ENCODE assay signal across 10 cellular contexts in the genomic region with DNA sequence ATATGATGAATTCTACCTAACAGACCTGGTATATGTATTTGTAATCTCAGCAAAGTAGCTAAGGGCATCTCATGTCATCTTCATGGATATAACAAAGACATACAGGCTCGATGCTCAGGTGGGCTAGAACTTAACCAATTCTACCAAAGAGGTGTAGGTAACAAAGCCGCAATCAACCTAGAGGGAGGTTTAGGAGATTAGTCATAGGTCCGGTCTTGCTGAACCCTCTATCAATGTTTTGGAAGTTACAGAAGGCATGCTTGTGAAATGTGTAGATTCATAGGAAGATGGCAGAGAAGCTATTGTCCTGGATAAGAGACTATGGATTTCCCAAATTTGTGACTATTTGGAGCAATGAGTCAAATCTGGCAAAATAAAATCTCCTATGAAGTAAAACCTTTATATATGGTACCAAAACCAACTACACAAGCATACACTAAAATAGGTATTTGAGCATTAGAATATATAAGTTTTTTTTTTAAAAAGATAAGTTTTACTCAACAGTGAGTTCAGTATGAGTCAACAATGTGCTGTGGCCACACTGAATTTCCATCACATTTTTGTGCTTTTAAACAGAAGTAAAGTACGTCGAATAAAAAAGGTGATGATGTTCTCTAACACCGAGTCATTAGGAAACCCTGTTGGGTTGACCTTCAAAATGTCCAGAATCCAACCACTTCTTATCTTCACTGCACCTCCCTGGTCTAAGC. TPM values are rescaled to one million over a fixed set of nuclear protein-coding genes. Genes with fewer than 3 reads are reported as not detected.
DNase-seq lines count a peak whose midpoint lies in the region; ATAC-seq and TF ChIP-seq lines count a peak whose summit lies in the region.
"Had no signal": no experiment of that assay in that cellular context is flagged by ENCODE, and none has a peak within 500 bp of the region (broad histone marks: within the 10 kb centered on the region; RNA-seq: fewer than 3 reads in every experiment).

No MANE protein-coding gene starts in this region.

- H3K36me3 ChIP-seq in BLaER1, result 0 out of 2 replicates have a peak, but pooled peaks cover 8% of the 10 kb centered on the region
- H3K36me3 ChIP-seq in adipocyte (ENCODE audit: control insufficient read depth, insufficient read depth, low read length, severe bottlenecking), result peaks cover 4% of the 10 kb centered on the region
- 0 out of 2 replicates have a peak, but pooled peaks cover 4% of the 10 kb centered on the region for H3K36me3 ChIP-seq in HAP-1 (replicated peaks)

- no peak overlapping the region for H3K9ac ChIP-seq in BLaER1
- no peak overlapping the region for H3K9ac ChIP-seq in adipocyte (ENCODE audit: low read length)

- H3K4me3 ChIP-seq in BLaER1 (no peak overlapping the region), adipocyte (ENCODE audit: low read length) (no peak overlapping the region), HAP-1 (no peak overlapping the region)

- H3K27ac Mint-ChIP-seq in HFFc6, result peak overlapping the region; percentile 60
- peak overlapping the region in 6 of 10 donors; percentile 0 to 75 (median 27) for H3K27ac Mint-ChIP-seq in naive thymus-derived CD8-positive, alpha-beta T cell

- H3K36me3 Mint-ChIP-seq in HFFc6 (ENCODE audit: low read depth), result peaks cover 19% of the 10 kb centered on the region
- peaks cover 0 to 75% (median 4%) of the 10 kb centered on the region in 3 donors for H3K36me3 Mint-ChIP-seq in naive thymus-derived CD8-positive, alpha-beta T cell

- peaks cover 46% of the 10 kb centered on the region for H3K4me1 Mint-ChIP-seq in HFFc6 (ENCODE audit: low read depth)
- peaks cover 0 to 23% (median 1%) of the 10 kb centered on the region in 4 donors for H3K4me1 Mint-ChIP-seq in naive thymus-derived CD8-positive, alpha-beta T cell

- no peaks in the 10 kb centered on the region for H4K20me1 ChIP-seq in BLaER1

- H3K4me2 ChIP-seq in BLaER1, result peak overlapping the region; percentile 60; the same call in 1 of the 2 replicates

- POLR2A ChIA-PET in naive thymus-derived CD8-positive, alpha-beta T cell (lab: Charles Lee), result no interaction called here

- peak; percentile 43 for DNase-seq in HFFc6
- DNase-seq in adipocyte (ENCODE audit: low read depth), result peak; percentile 30
- DNase-seq in naive thymus-derived CD8-positive, alpha-beta T cell, result no peak
- no peak for DNase-seq in caudate nucleus (lab: John Stamatoyannopoulos, UW)
- DNase-seq in NCI-H2196 treated with DMSO at 0.1 percent for 48 hours (lab: John Stamatoyannopoulos, UW; ENCODE audit: unreplicated experiment), result no peak
- no peak for DNase-seq in HAP-1 (ENCODE audit: low spot score in 2 of 2)
- no peak for DNase-seq in activated effector memory CD4-positive, alpha-beta T cell treated with anti-CD3 and anti-CD28 coated beads, Interleukin-2, amount 50 U/mL, for 16 hours
- DNase-seq: cortex of kidney, kidney glomerular epithelial cell had no signal

- H3K9me3 ChIP-seq in BLaER1 (no peaks in the 10 kb centered on the region), adipocyte (ENCODE audit: control insufficient read depth, low read length) (no peaks in the 10 kb centered on the region), HAP-1 (no peaks in the 10 kb centered on the region)

- in situ Hi-C loops in HAP-1 (cut with MboI; ENCODE audit: low sequenced_read_pairs), result loop anchor here (25.0 kb wide), 1 partner anchor 980 kb away; no protein-coding TSS in a partner anchor

- TF ChIP-seq CTCF in HFFc6 (IDR thresholded peaks at IDR 0.05), result no peak

- no peaks in the 10 kb centered on the region for H3K9me3 Mint-ChIP-seq in HFFc6
- H3K9me3 Mint-ChIP-seq in naive thymus-derived CD8-positive, alpha-beta T cell, result no peaks in the 10 kb centered on the region

- no peak overlapping the region for H3K27ac ChIP-seq in BLaER1
- H3K27ac ChIP-seq in caudate nucleus (ENCODE audit: low read depth, low read length), result no peak overlapping the region

- no peak for ATAC-seq in naive thymus-derived CD8-positive, alpha-beta T cell

- H3K27me3 ChIP-seq in BLaER1 (no peaks in the 10 kb centered on the region), adipocyte (replicated peaks; ENCODE audit: control insufficient read depth, insufficient read depth, low read length) (no peaks in the 10 kb centered on the region), HAP-1 (ENCODE audit: low read depth) (no peaks in the 10 kb centered on the region)

- H3K4me3 Mint-ChIP-seq in HFFc6, result peak overlapping the region; percentile 23
- no peak overlapping the region for H3K4me3 Mint-ChIP-seq in naive thymus-derived CD8-positive, alpha-beta T cell

- peaks cover 2% of the 10 kb centered on the region; the same call in 1 of the 2 replicates for H3K27me3 Mint-ChIP-seq in HFFc6 (ENCODE audit: insufficient read depth)
- no peaks in the 10 kb centered on the region for H3K27me3 Mint-ChIP-seq in naive thymus-derived CD8-positive, alpha-beta T cell

- peaks cover 39% of the 10 kb centered on the region for H3K4me1 ChIP-seq in BLaER1
- peaks cover 14% of the 10 kb centered on the region for H3K4me1 ChIP-seq in adipocyte (ENCODE audit: control insufficient read depth, insufficient read depth, low read length)
- H3K4me1 ChIP-seq in HAP-1, result no peaks in the 10 kb centered on the region

RNA-seq across cellular contexts. Expression of a gene that starts 42.7 kb away (rescaled TPM):
- total RNA-seq in HFFc6 (2021; fragmentation: NEBNext Ultra II Directional; extraction: Animal tissue kit (Norgen Biotek cat#: 25700)), result not detected
- total RNA-seq in naive thymus-derived CD8-positive, alpha-beta T cell, result 1 to 10 TPM in 1 of 2 experiments, under 1 TPM in 1; 0.71 to 1.6 TPM
- under 1 TPM in 2 of 3 donors, not detected in 1; 0.07 to 0.32 TPM for polyA plus RNA-seq in naive thymus-derived CD8-positive, alpha-beta T cell

RNA-seq across cellular contexts. Expression of a gene that starts 48.8 kb away (rescaled TPM):
- 10 to 100 TPM; 37.1 to 53.6 (median 44.9) TPM for total RNA-seq in HFFc6 (2021; fragmentation: NEBNext Ultra II Directional; extraction: Animal tissue kit (Norgen Biotek cat#: 25700))
- 10 to 100 TPM; 55.9 to 64.2 TPM for total RNA-seq in naive thymus-derived CD8-positive, alpha-beta T cell
- polyA plus RNA-seq in naive thymus-derived CD8-positive, alpha-beta T cell, result 10 to 100 TPM; 25.9 to 43.5 (median 40.9) TPM

Comparison
In these comparisons a context has a peak if more than half of its experiments do, and no peak if none do; other contexts are left out.
1. DNase-seq: peak in HFFc6 (single experiment) and adipocyte (single experiment); none in naive thymus-derived CD8-positive, alpha-beta T cell (0 of 10), caudate nucleus (0 of 61), NCI-H2196 treated with DMSO at 0.1 percent for 48 hours (single experiment), HAP-1 (0 of 2) and activated effector memory CD4-positive, alpha-beta T cell treated with anti-CD3 and anti-CD28 coated beads, Interleukin-2, amount 50 U/mL, for 16 hours (single experiment).